1 cellular context compared by ENCODE assay signal in the genomic region with DNA sequence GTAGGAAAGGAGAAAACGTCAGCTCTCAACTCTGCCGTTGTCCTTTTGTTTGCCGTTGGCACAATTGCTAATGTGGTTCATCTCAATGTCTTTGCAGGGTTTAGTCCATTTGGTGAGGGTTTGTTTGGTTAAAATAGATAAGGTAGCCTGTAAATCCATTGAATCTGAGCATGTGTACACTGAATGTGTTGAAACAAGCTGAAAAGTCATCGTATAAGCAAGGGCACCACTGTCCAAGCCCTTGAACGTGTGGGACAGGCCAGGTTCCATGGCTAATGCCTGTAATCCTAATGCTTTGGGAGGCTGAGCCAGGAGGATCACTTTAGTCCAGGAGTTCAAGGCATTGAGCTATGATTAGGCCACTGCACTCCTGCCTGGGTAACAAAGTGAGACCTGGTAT.
TF ChIP-seq lines count a peak whose summit lies in the region.

No MANE protein-coding gene starts in this region.

TF ChIP-seq in HepG2, 621 proteins besides CTCF, POLR2A, EP300 and RAD21 (continued from another document and continues in another):
- TF ChIP-seq, protein P1, sequence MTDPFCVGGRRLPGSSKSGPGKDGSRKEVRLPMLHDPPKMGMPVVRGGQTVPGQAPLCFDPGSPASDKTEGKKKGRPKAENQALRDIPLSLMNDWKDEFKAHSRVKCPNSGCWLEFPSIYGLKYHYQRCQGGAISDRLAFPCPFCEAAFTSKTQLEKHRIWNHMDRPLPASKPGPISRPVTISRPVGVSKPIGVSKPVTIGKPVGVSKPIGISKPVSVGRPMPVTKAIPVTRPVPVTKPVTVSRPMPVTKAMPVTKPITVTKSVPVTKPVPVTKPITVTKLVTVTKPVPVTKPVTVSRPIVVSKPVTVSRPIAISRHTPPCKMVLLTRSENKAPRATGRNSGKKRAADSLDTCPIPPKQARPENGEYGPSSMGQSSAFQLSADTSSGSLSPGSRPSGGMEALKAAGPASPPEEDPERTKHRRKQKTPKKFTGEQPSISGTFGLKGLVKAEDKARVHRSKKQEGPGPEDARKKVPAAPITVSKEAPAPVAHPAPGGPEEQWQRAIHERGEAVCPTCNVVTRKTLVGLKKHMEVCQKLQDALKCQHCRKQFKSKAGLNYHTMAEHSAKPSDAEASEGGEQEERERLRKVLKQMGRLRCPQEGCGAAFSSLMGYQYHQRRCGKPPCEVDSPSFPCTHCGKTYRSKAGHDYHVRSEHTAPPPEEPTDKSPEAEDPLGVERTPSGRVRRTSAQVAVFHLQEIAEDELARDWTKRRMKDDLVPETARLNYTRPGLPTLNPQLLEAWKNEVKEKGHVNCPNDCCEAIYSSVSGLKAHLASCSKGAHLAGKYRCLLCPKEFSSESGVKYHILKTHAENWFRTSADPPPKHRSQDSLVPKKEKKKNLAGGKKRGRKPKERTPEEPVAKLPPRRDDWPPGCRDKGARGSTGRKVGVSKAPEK (CRISPR knock-in tag; IDR thresholded peaks at IDR 0.05; ENCODE audit: borderline replicate concordance): 0 out of 2 replicates have a peak, but pooled peaks have one; percentile 67
- TF ChIP-seq, protein P2, sequence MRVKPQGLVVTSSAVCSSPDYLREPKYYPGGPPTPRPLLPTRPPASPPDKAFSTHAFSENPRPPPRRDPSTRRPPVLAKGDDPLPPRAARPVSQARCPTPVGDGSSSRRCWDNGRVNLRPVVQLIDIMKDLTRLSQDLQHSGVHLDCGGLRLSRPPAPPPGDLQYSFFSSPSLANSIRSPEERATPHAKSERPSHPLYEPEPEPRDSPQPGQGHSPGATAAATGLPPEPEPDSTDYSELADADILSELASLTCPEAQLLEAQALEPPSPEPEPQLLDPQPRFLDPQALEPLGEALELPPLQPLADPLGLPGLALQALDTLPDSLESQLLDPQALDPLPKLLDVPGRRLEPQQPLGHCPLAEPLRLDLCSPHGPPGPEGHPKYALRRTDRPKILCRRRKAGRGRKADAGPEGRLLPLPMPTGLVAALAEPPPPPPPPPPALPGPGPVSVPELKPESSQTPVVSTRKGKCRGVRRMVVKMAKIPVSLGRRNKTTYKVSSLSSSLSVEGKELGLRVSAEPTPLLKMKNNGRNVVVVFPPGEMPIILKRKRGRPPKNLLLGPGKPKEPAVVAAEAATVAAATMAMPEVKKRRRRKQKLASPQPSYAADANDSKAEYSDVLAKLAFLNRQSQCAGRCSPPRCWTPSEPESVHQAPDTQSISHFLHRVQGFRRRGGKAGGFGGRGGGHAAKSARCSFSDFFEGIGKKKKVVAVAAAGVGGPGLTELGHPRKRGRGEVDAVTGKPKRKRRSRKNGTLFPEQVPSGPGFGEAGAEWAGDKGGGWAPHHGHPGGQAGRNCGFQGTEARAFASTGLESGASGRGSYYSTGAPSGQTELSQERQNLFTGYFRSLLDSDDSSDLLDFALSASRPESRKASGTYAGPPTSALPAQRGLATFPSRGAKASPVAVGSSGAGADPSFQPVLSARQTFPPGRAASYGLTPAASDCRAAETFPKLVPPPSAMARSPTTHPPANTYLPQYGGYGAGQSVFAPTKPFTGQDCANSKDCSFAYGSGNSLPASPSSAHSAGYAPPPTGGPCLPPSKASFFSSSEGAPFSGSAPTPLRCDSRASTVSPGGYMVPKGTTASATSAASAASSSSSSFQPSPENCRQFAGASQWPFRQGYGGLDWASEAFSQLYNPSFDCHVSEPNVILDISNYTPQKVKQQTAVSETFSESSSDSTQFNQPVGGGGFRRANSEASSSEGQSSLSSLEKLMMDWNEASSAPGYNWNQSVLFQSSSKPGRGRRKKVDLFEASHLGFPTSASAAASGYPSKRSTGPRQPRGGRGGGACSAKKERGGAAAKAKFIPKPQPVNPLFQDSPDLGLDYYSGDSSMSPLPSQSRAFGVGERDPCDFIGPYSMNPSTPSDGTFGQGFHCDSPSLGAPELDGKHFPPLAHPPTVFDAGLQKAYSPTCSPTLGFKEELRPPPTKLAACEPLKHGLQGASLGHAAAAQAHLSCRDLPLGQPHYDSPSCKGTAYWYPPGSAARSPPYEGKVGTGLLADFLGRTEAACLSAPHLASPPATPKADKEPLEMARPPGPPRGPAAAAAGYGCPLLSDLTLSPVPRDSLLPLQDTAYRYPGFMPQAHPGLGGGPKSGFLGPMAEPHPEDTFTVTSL (CRISPR knock-in tag; IDR thresholded peaks at IDR 0.05; ENCODE audit: borderline replicate concordance): peak; percentile 64; the same call in 1 of the 2 replicates
- peak; percentile 38; the same call in 1 of the 2 replicates for TF ChIP-seq HOXA3 (CRISPR knock-in tag; IDR thresholded peaks at IDR 0.05)
- no peak for TF ChIP-seq ARNTL (CRISPR knock-in tag; IDR thresholded peaks at IDR 0.05)
- TF ChIP-seq NFE2 (CRISPR knock-in tag; IDR thresholded peaks at IDR 0.05): no peak
- TF ChIP-seq, protein P3, sequence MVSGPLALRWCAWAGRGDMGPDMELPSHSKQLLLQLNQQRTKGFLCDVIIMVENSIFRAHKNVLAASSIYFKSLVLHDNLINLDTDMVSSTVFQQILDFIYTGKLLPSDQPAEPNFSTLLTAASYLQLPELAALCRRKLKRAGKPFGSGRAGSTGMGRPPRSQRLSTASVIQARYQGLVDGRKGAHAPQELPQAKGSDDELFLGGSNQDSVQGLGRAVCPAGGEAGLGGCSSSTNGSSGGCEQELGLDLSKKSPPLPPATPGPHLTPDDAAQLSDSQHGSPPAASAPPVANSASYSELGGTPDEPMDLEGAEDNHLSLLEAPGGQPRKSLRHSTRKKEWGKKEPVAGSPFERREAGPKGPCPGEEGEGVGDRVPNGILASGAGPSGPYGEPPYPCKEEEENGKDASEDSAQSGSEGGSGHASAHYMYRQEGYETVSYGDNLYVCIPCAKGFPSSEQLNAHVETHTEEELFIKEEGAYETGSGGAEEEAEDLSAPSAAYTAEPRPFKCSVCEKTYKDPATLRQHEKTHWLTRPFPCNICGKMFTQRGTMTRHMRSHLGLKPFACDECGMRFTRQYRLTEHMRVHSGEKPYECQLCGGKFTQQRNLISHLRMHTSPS (CRISPR knock-in tag; IDR thresholded peaks at IDR 0.05; ENCODE audit: low read depth): 0 out of 2 replicates have a peak, but pooled peaks have one; percentile 40
- peak; percentile 92 for TF ChIP-seq PITX1 (CRISPR knock-in tag; IDR thresholded peaks at IDR 0.05)
- TF ChIP-seq NR2F2 (IDR thresholded peaks at IDR 0.05; ENCODE audit: borderline replicate concordance, low read depth): peak; percentile 21; the same call in 1 of the 2 replicates
- TF ChIP-seq SALL1 (CRISPR knock-in tag; IDR thresholded peaks at IDR 0.05): peak; percentile 75
- TF ChIP-seq DPF2 (CRISPR knock-in tag; IDR thresholded peaks at IDR 0.05; ENCODE audit: borderline replicate concordance, low read depth): 0 out of 2 replicates have a peak, but pooled peaks have one; percentile 34
- TF ChIP-seq, protein P4, sequence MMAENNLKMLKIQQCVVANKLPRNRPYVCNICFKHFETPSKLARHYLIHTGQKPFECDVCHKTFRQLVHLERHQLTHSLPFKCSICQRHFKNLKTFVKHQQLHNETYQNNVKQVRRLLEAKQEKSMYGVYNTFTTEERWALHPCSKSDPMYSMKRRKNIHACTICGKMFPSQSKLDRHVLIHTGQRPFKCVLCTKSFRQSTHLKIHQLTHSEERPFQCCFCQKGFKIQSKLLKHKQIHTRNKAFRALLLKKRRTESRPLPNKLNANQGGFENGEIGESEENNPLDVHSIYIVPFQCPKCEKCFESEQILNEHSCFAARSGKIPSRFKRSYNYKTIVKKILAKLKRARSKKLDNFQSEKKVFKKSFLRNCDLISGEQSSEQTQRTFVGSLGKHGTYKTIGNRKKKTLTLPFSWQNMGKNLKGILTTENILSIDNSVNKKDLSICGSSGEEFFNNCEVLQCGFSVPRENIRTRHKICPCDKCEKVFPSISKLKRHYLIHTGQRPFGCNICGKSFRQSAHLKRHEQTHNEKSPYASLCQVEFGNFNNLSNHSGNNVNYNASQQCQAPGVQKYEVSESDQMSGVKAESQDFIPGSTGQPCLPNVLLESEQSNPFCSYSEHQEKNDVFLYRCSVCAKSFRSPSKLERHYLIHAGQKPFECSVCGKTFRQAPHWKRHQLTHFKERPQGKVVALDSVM (CRISPR knock-in tag; IDR thresholded peaks at IDR 0.05): peak; percentile 96
- TF ChIP-seq SMC3 (IDR thresholded peaks at IDR 0.05; ENCODE audit: low read length): no peak
- 0 out of 2 replicates have a peak, but pooled peaks have one; percentile 26 for TF ChIP-seq ZNF121 (CRISPR knock-in tag; IDR thresholded peaks at IDR 0.05)
- TF ChIP-seq, protein P5, sequence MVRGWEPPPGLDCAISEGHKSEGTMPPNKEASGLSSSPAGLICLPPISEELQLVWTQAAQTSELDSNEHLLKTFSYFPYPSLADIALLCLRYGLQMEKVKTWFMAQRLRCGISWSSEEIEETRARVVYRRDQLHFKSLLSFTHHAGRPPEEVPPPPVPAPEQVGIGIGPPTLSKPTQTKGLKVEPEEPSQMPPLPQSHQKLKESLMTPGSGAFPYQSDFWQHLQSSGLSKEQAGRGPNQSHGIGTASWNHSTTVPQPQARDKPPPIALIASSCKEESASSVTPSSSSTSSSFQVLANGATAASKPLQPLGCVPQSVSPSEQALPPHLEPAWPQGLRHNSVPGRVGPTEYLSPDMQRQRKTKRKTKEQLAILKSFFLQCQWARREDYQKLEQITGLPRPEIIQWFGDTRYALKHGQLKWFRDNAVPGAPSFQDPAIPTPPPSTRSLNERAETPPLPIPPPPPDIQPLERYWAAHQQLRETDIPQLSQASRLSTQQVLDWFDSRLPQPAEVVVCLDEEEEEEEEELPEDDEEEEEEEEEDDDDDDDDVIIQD (CRISPR knock-in tag; IDR thresholded peaks at IDR 0.05; ENCODE audit: low read depth): peak; percentile 81
- no peak for TF ChIP-seq RAD51 (IDR thresholded peaks at IDR 0.05; ENCODE audit: borderline replicate concordance)
- no peak for TF ChIP-seq RFX5 (IDR thresholded peaks at IDR 0.05; ENCODE audit: low read depth, low read length)
- 0 out of 2 replicates have a peak, but pooled peaks have one; percentile 38 for TF ChIP-seq ZFP36L1 (CRISPR knock-in tag; IDR thresholded peaks at IDR 0.05)
- peak; percentile 63 for TF ChIP-seq SOX5 (CRISPR knock-in tag; IDR thresholded peaks at IDR 0.05; ENCODE audit: borderline replicate concordance)
- TF ChIP-seq, protein P6, sequence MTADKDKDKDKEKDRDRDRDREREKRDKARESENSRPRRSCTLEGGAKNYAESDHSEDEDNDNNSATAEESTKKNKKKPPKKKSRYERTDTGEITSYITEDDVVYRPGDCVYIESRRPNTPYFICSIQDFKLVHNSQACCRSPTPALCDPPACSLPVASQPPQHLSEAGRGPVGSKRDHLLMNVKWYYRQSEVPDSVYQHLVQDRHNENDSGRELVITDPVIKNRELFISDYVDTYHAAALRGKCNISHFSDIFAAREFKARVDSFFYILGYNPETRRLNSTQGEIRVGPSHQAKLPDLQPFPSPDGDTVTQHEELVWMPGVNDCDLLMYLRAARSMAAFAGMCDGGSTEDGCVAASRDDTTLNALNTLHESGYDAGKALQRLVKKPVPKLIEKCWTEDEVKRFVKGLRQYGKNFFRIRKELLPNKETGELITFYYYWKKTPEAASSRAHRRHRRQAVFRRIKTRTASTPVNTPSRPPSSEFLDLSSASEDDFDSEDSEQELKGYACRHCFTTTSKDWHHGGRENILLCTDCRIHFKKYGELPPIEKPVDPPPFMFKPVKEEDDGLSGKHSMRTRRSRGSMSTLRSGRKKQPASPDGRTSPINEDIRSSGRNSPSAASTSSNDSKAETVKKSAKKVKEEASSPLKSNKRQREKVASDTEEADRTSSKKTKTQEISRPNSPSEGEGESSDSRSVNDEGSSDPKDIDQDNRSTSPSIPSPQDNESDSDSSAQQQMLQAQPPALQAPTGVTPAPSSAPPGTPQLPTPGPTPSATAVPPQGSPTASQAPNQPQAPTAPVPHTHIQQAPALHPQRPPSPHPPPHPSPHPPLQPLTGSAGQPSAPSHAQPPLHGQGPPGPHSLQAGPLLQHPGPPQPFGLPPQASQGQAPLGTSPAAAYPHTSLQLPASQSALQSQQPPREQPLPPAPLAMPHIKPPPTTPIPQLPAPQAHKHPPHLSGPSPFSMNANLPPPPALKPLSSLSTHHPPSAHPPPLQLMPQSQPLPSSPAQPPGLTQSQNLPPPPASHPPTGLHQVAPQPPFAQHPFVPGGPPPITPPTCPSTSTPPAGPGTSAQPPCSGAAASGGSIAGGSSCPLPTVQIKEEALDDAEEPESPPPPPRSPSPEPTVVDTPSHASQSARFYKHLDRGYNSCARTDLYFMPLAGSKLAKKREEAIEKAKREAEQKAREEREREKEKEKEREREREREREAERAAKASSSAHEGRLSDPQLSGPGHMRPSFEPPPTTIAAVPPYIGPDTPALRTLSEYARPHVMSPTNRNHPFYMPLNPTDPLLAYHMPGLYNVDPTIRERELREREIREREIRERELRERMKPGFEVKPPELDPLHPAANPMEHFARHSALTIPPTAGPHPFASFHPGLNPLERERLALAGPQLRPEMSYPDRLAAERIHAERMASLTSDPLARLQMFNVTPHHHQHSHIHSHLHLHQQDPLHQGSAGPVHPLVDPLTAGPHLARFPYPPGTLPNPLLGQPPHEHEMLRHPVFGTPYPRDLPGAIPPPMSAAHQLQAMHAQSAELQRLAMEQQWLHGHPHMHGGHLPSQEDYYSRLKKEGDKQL (CRISPR knock-in tag; IDR thresholded peaks at IDR 0.05; ENCODE audit: low read depth): peak; percentile 75; the same call in 1 of the 2 replicates
- TF ChIP-seq BCL6 (CRISPR knock-in tag; IDR thresholded peaks at IDR 0.05): peak; percentile 57
- TF ChIP-seq, protein P7, sequence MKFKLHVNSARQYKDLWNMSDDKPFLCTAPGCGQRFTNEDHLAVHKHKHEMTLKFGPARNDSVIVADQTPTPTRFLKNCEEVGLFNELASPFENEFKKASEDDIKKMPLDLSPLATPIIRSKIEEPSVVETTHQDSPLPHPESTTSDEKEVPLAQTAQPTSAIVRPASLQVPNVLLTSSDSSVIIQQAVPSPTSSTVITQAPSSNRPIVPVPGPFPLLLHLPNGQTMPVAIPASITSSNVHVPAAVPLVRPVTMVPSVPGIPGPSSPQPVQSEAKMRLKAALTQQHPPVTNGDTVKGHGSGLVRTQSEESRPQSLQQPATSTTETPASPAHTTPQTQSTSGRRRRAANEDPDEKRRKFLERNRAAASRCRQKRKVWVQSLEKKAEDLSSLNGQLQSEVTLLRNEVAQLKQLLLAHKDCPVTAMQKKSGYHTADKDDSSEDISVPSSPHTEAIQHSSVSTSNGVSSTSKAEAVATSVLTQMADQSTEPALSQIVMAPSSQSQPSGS (CRISPR knock-in tag; IDR thresholded peaks at IDR 0.05): 0 out of 2 replicates have a peak, but pooled peaks have one; percentile 23
- TF ChIP-seq ZNF670 (CRISPR knock-in tag; IDR thresholded peaks at IDR 0.05; ENCODE audit: borderline replicate concordance): 0 out of 2 replicates have a peak, but pooled peaks have one; percentile 36
- TF ChIP-seq HNF4A (CRISPR knock-in tag; IDR thresholded peaks at IDR 0.05): peak; percentile 70; the same call in 1 of the 2 replicates
- TF ChIP-seq REPIN1 (CRISPR knock-in tag; IDR thresholded peaks at IDR 0.05; ENCODE audit: borderline replicate concordance, low read depth): peak; percentile 86; the same call in 1 of the 2 replicates
- TF ChIP-seq ZNF556 (CRISPR knock-in tag; IDR thresholded peaks at IDR 0.05; ENCODE audit: borderline replicate concordance): 0 out of 2 replicates have a peak, but pooled peaks have one; percentile 24
- TF ChIP-seq ZNF644 (CRISPR knock-in tag; IDR thresholded peaks at IDR 0.05; ENCODE audit: low read depth): peak; percentile 77; the same call in 1 of the 2 replicates
